32 cellular contexts compared by ENCODE assay signal in genomic region chr9:80351612-80352011, GRCh38.
"Had no signal": no experiment of that assay in that cellular context is flagged by ENCODE, and none has a peak within 500 bp of the region (broad histone marks: within the 10 kb centered on the region; RNA-seq: fewer than 3 reads in every experiment).

No MANE protein-coding gene starts in this region.

- FAIRE-seq: astrocyte, TTC549 had no signal

- DNase-seq: activated B cell treated with CpG ODN at 0.5 μM for 24 hours; activated CD4-positive, alpha-beta memory T cell treated with anti-CD3 and anti-CD28 coated beads for 36 hours; activated CD4-positive, alpha-beta T cell treated with anti-CD3 and anti-CD28 coated beads for 4 hours; activated CD4-positive, alpha-beta T cell treated with anti-CD3 and anti-CD28 coated beads, Interleukin-2, amount 10 ng/mL, durations not matched to agents 24 days and 14 days; activated CD4-positive, alpha-beta T cell treated with anti-CD3 and anti-CD28 coated beads, Interleukin-2, amount 50 U/mL, for 1 hour; activated CD4-positive, alpha-beta T cell treated with anti-CD3 and anti-CD28 coated beads, Interleukin-2, amount 50 U/mL, for 4 hours; activated CD4-positive, CD25-positive, alpha-beta regulatory T cell treated with anti-CD3 and anti-CD28 coated beads, Interleukin-2, amount 50 U/mL, for 72 hours; activated CD8-positive, alpha-beta memory T cell treated with anti-CD3 and anti-CD28 coated beads, Interleukin-2, amount 50 U/mL, for 4 hours; activated CD8-positive, alpha-beta T cell treated with anti-CD3 and anti-CD28 coated beads for 36 hours; activated effector memory CD4-positive, alpha-beta T cell treated with anti-CD3 and anti-CD28 coated beads, Interleukin-2, amount 50 U/mL, for 16 hours; activated gamma-delta T cell treated with Interleukin-2 at 50 U/mL for 16 hours; activated naive CD4-positive, alpha-beta T cell; activated naive CD4-positive, alpha-beta T cell treated with anti-CD3 and anti-CD28 coated beads for 36 hours; activated naive CD4-positive, alpha-beta T cell treated with anti-CD3 and anti-CD28 coated beads, Interleukin-2, amount 50 U/mL, for 16 hours; activated naive CD8-positive, alpha-beta T cell treated with anti-CD3 and anti-CD28 coated beads for 36 hours; activated T-cell treated with anti-CD3 and anti-CD28 coated beads for 4 hours; activated T-cell treated with anti-CD3 and anti-CD28 coated beads, Interleukin-2, amount 50 U/mL, for 1 hour; activated T-cell treated with anti-CD3 and anti-CD28 coated beads, Interleukin-2, amount 50 U/mL, for 4 hours; activated T-cell treated with anti-CD3 and anti-CD28 coated beads, Interleukin-2, amount 50 U/mL, for 72 hours; adrenal gland; amniotic stem cell; aorta; body of pancreas; brain microvascular endothelial cell; central memory CD4-positive, alpha-beta T cell; T-helper 1 cell; T-helper 2 cell; T-helper 9 cell had no signal

- ATAC-seq: activated CD8-positive, alpha-beta T cell treated with anti-CD3 and anti-CD28 coated beads for 36 hours; activated naive CD4-positive, alpha-beta T cell treated with anti-CD3 and anti-CD28 coated beads, Interleukin-2, amount 50 U/mL, for 72 hours; activated T-cell treated with anti-CD3 and anti-CD28 coated beads, Interleukin-2, amount 50 U/mL, for 4 hours; activated T-cell treated with anti-CD3 and anti-CD28 coated beads, Interleukin-2, amount 50 U/mL, for 72 hours; activated T-helper 17 cell treated with anti-CD3 and anti-CD28 coated beads, Interleukin-2, amount 50 U/mL, for 72 hours; body of pancreas had no signal
